In the genomic region with DNA sequence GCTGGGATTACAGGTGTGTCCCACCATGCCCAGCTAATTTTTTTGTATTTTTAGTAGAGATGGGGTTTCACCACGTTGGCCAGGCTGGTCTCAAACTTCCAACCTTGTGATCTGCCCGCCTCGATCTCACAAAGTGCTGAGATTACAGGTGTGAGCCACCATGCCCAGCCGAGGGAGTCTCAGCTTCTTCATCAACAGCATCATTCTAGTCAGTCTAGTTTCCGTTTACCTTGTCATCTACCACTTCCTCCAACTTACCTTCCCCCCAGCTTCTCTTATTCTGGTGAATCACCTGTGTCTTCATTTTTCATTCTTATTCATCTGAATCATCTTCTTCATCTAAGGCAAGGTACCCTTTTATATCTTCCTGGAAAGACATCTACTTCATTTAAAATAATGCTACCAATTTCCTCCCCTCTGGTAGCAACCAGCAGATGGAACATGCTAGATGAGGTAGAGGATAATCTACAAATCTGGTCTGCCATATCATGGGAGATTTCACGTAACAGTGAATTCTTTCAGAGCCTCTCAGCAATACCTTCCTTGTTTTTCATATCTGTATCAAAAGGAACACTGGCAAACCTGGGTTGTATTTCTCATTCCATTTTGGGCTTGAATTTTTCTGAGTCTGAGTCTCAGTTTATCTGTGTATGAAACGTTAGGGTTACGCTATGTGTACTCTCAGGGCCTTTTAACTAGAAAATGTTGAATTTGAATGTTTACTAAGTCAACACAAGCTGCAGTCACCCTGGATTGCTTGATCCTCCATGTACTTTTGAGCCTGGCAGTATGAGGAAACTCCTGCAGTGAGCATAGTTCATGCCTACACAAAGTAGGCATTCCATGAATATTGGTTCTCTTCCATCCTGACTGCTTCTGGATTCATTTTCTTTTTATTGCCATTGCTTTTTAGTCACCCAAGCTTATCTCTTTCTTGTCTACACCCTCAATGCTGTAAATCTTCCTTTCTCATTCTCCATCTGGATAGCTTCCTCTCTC, we compare ENCODE assay signal across 1 cellular context.
TF ChIP-seq lines count a peak whose summit lies in the region.

No MANE protein-coding gene starts in this region.

TF ChIP-seq in HepG2, 621 proteins besides CTCF, POLR2A, EP300 and RAD21 (continued from another document and continues in another):
- no peak; the same call in 1 of the 2 replicates for TF ChIP-seq PBX2 (CRISPR knock-in tag; IDR thresholded peaks at IDR 0.05)
- no peak for TF ChIP-seq ZFP62 (CRISPR knock-in tag; IDR thresholded peaks at IDR 0.05)
- TF ChIP-seq ZNF276 (CRISPR knock-in tag; IDR thresholded peaks at IDR 0.05; ENCODE audit: low read depth), result no peak
- TF ChIP-seq ZNF460 (CRISPR knock-in tag; IDR thresholded peaks at IDR 0.05; ENCODE audit: borderline replicate concordance), result no peak
- TF ChIP-seq DPF2 (CRISPR knock-in tag; IDR thresholded peaks at IDR 0.05; ENCODE audit: borderline replicate concordance, low read depth), result peak; percentile 96
- TF ChIP-seq ISL2 (CRISPR knock-in tag; IDR thresholded peaks at IDR 0.05), result peak; percentile 98
- TF ChIP-seq, protein P1, sequence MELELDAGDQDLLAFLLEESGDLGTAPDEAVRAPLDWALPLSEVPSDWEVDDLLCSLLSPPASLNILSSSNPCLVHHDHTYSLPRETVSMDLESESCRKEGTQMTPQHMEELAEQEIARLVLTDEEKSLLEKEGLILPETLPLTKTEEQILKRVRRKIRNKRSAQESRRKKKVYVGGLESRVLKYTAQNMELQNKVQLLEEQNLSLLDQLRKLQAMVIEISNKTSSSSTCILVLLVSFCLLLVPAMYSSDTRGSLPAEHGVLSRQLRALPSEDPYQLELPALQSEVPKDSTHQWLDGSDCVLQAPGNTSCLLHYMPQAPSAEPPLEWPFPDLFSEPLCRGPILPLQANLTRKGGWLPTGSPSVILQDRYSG (CRISPR knock-in tag; IDR thresholded peaks at IDR 0.05), result no peak
- TF ChIP-seq ZSCAN9 (CRISPR knock-in tag; IDR thresholded peaks at IDR 0.05; ENCODE audit: borderline replicate concordance), result peak; percentile 92
- no peak for TF ChIP-seq NFYB (CRISPR knock-in tag; IDR thresholded peaks at IDR 0.05)
- no peak for TF ChIP-seq TBP (CRISPR knock-in tag; IDR thresholded peaks at IDR 0.05)
- peak; percentile 94 for TF ChIP-seq ZBTB26 (CRISPR knock-in tag; IDR thresholded peaks at IDR 0.05; ENCODE audit: borderline replicate concordance)
- peak; percentile 42; the same call in 1 of the 2 replicates for TF ChIP-seq ZNF441 (CRISPR knock-in tag; IDR thresholded peaks at IDR 0.05; ENCODE audit: borderline replicate concordance)
- TF ChIP-seq CC2D1A (CRISPR knock-in tag; IDR thresholded peaks at IDR 0.05), result no peak
- TF ChIP-seq ESRRA (CRISPR knock-in tag; IDR thresholded peaks at IDR 0.05; ENCODE audit: low read depth), result 0 out of 2 replicates have a peak, but pooled peaks have one; percentile 25
- no peak for TF ChIP-seq LBX2 (CRISPR knock-in tag; IDR thresholded peaks at IDR 0.05; ENCODE audit: borderline replicate concordance)
- TF ChIP-seq ZFP36L1 (CRISPR knock-in tag; IDR thresholded peaks at IDR 0.05), result no peak
- no peak for TF ChIP-seq EED (CRISPR knock-in tag; IDR thresholded peaks at IDR 0.05)
- TF ChIP-seq ZNF614 (CRISPR knock-in tag; IDR thresholded peaks at IDR 0.05; ENCODE audit: borderline replicate concordance), result peak; percentile 91; the same call in 1 of the 2 replicates
- no peak for TF ChIP-seq KLF12 (CRISPR knock-in tag; IDR thresholded peaks at IDR 0.05; ENCODE audit: borderline replicate concordance)
- no peak for TF ChIP-seq TP53 (CRISPR knock-in tag; conservative IDR thresholded peaks at IDR 0.05)
- no peak for TF ChIP-seq MTA3 (CRISPR knock-in tag; IDR thresholded peaks at IDR 0.05)
- no peak for TF ChIP-seq SP4 (CRISPR knock-in tag; IDR thresholded peaks at IDR 0.05)
- TF ChIP-seq DZIP1 (CRISPR knock-in tag; IDR thresholded peaks at IDR 0.05), result no peak
- TF ChIP-seq MED8 (CRISPR knock-in tag; IDR thresholded peaks at IDR 0.05; ENCODE audit: insufficient replicate concordance), result no peak
- peak; percentile 87 for TF ChIP-seq ATF3 (CRISPR knock-in tag; IDR thresholded peaks at IDR 0.05)
- no peak for TF ChIP-seq DNMT1 (CRISPR knock-in tag; IDR thresholded peaks at IDR 0.05)
- no peak for TF ChIP-seq ZNF253 (CRISPR knock-in tag; IDR thresholded peaks at IDR 0.05; ENCODE audit: borderline replicate concordance)
- TF ChIP-seq ZNF7 (CRISPR knock-in tag; IDR thresholded peaks at IDR 0.05), result peak; percentile 59; the same call in 1 of the 2 replicates
- TF ChIP-seq GZF1 (CRISPR knock-in tag; IDR thresholded peaks at IDR 0.05), result no peak
- no peak for TF ChIP-seq SP2 (CRISPR knock-in tag; IDR thresholded peaks at IDR 0.05)
- no peak for TF ChIP-seq RBAK (CRISPR knock-in tag; IDR thresholded peaks at IDR 0.05)
- no peak for TF ChIP-seq PAX8 (CRISPR knock-in tag; IDR thresholded peaks at IDR 0.05; ENCODE audit: borderline replicate concordance)
- peak; percentile 89 for TF ChIP-seq CREM (IDR thresholded peaks at IDR 0.05)
- no peak for TF ChIP-seq CREM (CRISPR knock-in tag; IDR thresholded peaks at IDR 0.05)
- peak; percentile 18 for TF ChIP-seq YY1 (IDR thresholded peaks at IDR 0.05; ENCODE audit: insufficient read depth, insufficient replicate concordance, low read depth, low read length)
- TF ChIP-seq SNAPC5 (CRISPR knock-in tag; IDR thresholded peaks at IDR 0.05; ENCODE audit: borderline replicate concordance), result no peak
- no peak; the same call in 1 of the 2 replicates for TF ChIP-seq ZNF724P (CRISPR knock-in tag; IDR thresholded peaks at IDR 0.05; ENCODE audit: borderline replicate concordance)
- TF ChIP-seq BCL6 (CRISPR knock-in tag; IDR thresholded peaks at IDR 0.05), result peak; percentile 98
- peak; percentile 91 for TF ChIP-seq CEBPG (CRISPR knock-in tag; IDR thresholded peaks at IDR 0.05)
- TF ChIP-seq SMARCC2 (IDR thresholded peaks at IDR 0.05), result peak; percentile 23; the same call in 1 of the 2 replicates
- TF ChIP-seq ATM (IDR thresholded peaks at IDR 0.05; ENCODE audit: borderline replicate concordance), result no peak
- TF ChIP-seq SRF (IDR thresholded peaks at IDR 0.05; ENCODE audit: low read depth, low read length), result no peak
- no peak; the same call in 1 of the 2 replicates for TF ChIP-seq ZNF777 (CRISPR knock-in tag; IDR thresholded peaks at IDR 0.05)
- TF ChIP-seq ZNF430 (CRISPR knock-in tag; IDR thresholded peaks at IDR 0.05), result no peak
- TF ChIP-seq WIZ (CRISPR knock-in tag; IDR thresholded peaks at IDR 0.05), result peak; percentile 65; the same call in 1 of the 2 replicates
- TF ChIP-seq ZNF292 (CRISPR knock-in tag; IDR thresholded peaks at IDR 0.05; ENCODE audit: borderline replicate concordance, low read depth), result peak; percentile 82; the same call in 1 of the 2 replicates
- TF ChIP-seq STAT6 (CRISPR knock-in tag; IDR thresholded peaks at IDR 0.05; ENCODE audit: borderline replicate concordance), result peak; percentile 56; the same call in 1 of the 2 replicates
- peak; percentile 99 for TF ChIP-seq ELF3 (CRISPR knock-in tag; IDR thresholded peaks at IDR 0.05)
- TF ChIP-seq HNRNPLL (IDR thresholded peaks at IDR 0.05; ENCODE audit: low read depth, low read length, poor library complexity, severe bottlenecking), result no peak
- TF ChIP-seq ZNF709 (CRISPR knock-in tag; IDR thresholded peaks at IDR 0.05), result no peak
- no peak for TF ChIP-seq ZNF891 (CRISPR knock-in tag; IDR thresholded peaks at IDR 0.05)
- TF ChIP-seq, protein P2, sequence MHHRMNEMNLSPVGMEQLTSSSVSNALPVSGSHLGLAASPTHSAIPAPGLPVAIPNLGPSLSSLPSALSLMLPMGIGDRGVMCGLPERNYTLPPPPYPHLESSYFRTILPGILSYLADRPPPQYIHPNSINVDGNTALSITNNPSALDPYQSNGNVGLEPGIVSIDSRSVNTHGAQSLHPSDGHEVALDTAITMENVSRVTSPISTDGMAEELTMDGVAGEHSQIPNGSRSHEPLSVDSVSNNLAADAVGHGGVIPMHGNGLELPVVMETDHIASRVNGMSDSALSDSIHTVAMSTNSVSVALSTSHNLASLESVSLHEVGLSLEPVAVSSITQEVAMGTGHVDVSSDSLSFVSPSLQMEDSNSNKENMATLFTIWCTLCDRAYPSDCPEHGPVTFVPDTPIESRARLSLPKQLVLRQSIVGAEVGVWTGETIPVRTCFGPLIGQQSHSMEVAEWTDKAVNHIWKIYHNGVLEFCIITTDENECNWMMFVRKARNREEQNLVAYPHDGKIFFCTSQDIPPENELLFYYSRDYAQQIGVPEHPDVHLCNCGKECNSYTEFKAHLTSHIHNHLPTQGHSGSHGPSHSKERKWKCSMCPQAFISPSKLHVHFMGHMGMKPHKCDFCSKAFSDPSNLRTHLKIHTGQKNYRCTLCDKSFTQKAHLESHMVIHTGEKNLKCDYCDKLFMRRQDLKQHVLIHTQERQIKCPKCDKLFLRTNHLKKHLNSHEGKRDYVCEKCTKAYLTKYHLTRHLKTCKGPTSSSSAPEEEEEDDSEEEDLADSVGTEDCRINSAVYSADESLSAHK (CRISPR knock-in tag; IDR thresholded peaks at IDR 0.05; ENCODE audit: borderline replicate concordance), result no peak
